In the genomic region with DNA sequence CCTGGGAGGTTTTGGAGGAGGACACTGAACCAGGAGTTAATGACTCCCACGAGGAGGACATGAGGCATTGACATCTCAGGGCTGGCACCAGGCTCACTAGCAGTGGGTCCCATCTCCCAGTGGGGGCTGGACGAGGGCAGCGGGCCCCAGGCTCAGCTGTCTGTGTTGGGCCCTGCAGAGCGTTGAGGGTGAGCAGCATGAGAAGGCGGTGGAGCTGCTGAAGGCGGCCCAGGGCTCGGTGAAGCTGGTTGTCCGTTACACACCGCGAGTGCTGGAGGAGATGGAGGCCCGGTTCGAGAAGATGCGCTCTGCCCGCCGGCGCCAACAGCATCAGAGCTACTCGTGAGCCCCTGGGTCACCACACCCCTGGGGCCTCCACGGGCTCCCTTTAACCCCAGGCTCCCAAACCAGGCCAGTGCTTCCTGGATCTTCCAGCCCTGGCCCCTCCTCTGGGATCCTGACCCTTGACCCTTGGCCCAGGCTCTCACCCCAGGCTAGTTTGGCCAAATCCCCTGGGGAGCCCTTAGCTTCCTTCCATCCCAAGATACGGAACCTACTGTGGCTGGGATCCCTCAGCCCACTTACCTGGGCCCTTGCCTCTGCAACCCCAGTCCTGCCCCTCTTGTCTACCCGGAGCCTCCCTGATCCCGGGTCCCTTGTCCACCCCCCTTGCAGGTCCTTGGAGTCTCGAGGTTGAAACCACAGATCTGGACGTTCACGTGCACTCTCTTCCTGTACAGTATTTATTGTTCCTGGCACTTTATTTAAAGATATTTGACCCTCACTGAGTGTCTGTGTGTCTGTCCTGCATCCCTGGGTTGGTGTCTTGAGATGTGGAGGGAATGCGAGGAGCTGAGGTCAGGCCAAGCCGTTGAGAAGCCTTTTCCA, we compare ENCODE assay signal across 2 cellular contexts.
TF ChIP-seq lines count a peak whose summit lies in the region.

No MANE protein-coding gene starts in this region.

TF ChIP-seq in SK-N-SH, 30 proteins besides CTCF, POLR2A, EP300 and RAD21 (continued from another document):
- TF ChIP-seq, protein P1, sequence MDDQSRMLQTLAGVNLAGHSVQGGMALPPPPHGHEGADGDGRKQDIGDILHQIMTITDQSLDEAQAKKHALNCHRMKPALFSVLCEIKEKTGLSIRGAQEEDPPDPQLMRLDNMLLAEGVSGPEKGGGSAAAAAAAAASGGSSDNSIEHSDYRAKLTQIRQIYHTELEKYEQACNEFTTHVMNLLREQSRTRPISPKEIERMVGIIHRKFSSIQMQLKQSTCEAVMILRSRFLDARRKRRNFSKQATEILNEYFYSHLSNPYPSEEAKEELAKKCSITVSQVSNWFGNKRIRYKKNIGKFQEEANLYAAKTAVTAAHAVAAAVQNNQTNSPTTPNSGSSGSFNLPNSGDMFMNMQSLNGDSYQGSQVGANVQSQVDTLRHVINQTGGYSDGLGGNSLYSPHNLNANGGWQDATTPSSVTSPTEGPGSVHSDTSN (IDR thresholded peaks at IDR 0.05) = no peak
- TF ChIP-seq, protein P2, sequence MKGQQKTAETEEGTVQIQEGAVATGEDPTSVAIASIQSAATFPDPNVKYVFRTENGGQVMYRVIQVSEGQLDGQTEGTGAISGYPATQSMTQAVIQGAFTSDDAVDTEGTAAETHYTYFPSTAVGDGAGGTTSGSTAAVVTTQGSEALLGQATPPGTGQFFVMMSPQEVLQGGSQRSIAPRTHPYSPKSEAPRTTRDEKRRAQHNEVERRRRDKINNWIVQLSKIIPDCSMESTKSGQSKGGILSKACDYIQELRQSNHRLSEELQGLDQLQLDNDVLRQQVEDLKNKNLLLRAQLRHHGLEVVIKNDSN (IDR thresholded peaks at IDR 0.05; ENCODE audit: borderline replicate concordance, low read depth) = no peak
- TF ChIP-seq, protein P3, sequence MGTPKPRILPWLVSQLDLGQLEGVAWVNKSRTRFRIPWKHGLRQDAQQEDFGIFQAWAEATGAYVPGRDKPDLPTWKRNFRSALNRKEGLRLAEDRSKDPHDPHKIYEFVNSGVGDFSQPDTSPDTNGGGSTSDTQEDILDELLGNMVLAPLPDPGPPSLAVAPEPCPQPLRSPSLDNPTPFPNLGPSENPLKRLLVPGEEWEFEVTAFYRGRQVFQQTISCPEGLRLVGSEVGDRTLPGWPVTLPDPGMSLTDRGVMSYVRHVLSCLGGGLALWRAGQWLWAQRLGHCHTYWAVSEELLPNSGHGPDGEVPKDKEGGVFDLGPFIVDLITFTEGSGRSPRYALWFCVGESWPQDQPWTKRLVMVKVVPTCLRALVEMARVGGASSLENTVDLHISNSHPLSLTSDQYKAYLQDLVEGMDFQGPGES (IDR thresholded peaks at IDR 0.05; ENCODE audit: low read depth, low read length) = no peak
- TF ChIP-seq ELF1 (IDR thresholded peaks at IDR 0.05) (no peak), EZH2phosphoT487 (IDR thresholded peaks at IDR 0.05; ENCODE audit: borderline replicate concordance, low read depth) (no peak)

TF ChIP-seq in SK-N-SH treated with all-trans-retinoic acid at 6 μM for 48 hours, 23 proteins besides CTCF, POLR2A, EP300 and RAD21 (continued from another document):
- TF ChIP-seq, protein P4, sequence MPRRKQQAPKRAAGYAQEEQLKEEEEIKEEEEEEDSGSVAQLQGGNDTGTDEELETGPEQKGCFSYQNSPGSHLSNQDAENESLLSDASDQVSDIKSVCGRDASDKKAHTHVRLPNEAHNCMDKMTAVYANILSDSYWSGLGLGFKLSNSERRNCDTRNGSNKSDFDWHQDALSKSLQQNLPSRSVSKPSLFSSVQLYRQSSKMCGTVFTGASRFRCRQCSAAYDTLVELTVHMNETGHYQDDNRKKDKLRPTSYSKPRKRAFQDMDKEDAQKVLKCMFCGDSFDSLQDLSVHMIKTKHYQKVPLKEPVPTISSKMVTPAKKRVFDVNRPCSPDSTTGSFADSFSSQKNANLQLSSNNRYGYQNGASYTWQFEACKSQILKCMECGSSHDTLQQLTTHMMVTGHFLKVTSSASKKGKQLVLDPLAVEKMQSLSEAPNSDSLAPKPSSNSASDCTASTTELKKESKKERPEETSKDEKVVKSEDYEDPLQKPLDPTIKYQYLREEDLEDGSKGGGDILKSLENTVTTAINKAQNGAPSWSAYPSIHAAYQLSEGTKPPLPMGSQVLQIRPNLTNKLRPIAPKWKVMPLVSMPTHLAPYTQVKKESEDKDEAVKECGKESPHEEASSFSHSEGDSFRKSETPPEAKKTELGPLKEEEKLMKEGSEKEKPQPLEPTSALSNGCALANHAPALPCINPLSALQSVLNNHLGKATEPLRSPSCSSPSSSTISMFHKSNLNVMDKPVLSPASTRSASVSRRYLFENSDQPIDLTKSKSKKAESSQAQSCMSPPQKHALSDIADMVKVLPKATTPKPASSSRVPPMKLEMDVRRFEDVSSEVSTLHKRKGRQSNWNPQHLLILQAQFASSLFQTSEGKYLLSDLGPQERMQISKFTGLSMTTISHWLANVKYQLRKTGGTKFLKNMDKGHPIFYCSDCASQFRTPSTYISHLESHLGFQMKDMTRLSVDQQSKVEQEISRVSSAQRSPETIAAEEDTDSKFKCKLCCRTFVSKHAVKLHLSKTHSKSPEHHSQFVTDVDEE (CRISPR knock-in tag; IDR thresholded peaks at IDR 0.05) = no peak
- TF ChIP-seq, protein P5, sequence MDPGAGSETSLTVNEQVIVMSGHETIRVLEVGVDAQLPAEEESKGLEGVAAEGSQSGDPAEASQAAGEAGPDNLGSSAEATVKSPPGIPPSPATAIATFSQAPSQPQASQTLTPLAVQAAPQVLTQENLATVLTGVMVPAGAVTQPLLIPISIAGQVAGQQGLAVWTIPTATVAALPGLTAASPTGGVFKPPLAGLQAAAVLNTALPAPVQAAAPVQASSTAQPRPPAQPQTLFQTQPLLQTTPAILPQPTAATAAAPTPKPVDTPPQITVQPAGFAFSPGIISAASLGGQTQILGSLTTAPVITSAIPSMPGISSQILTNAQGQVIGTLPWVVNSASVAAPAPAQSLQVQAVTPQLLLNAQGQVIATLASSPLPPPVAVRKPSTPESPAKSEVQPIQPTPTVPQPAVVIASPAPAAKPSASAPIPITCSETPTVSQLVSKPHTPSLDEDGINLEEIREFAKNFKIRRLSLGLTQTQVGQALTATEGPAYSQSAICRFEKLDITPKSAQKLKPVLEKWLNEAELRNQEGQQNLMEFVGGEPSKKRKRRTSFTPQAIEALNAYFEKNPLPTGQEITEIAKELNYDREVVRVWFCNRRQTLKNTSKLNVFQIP (CRISPR knock-in tag; IDR thresholded peaks at IDR 0.05; ENCODE audit: borderline replicate concordance, low read depth) = no peak
- TF ChIP-seq RARB (CRISPR knock-in tag; IDR thresholded peaks at IDR 0.05) = no peak
- TF ChIP-seq PPARA (CRISPR knock-in tag; IDR thresholded peaks at IDR 0.05; ENCODE audit: borderline replicate concordance) = no peak
- TF ChIP-seq, protein P6, sequence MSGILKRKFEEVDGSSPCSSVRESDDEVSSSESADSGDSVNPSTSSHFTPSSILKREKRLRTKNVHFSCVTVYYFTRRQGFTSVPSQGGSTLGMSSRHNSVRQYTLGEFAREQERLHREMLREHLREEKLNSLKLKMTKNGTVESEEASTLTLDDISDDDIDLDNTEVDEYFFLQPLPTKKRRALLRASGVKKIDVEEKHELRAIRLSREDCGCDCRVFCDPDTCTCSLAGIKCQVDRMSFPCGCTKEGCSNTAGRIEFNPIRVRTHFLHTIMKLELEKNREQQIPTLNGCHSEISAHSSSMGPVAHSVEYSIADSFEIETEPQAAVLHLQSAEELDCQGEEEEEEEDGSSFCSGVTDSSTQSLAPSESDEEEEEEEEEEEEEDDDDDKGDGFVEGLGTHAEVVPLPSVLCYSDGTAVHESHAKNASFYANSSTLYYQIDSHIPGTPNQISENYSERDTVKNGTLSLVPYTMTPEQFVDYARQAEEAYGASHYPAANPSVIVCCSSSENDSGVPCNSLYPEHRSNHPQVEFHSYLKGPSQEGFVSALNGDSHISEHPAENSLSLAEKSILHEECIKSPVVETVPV (CRISPR knock-in tag; IDR thresholded peaks at IDR 0.05) = no peak
- TF ChIP-seq, protein P7, sequence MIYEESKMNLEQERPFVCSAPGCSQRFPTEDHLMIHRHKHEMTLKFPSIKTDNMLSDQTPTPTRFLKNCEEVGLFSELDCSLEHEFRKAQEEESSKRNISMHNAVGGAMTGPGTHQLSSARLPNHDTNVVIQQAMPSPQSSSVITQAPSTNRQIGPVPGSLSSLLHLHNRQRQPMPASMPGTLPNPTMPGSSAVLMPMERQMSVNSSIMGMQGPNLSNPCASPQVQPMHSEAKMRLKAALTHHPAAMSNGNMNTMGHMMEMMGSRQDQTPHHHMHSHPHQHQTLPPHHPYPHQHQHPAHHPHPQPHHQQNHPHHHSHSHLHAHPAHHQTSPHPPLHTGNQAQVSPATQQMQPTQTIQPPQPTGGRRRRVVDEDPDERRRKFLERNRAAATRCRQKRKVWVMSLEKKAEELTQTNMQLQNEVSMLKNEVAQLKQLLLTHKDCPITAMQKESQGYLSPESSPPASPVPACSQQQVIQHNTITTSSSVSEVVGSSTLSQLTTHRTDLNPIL (CRISPR knock-in tag; IDR thresholded peaks at IDR 0.05; ENCODE audit: low read depth) = no peak
- TF ChIP-seq, protein P8, sequence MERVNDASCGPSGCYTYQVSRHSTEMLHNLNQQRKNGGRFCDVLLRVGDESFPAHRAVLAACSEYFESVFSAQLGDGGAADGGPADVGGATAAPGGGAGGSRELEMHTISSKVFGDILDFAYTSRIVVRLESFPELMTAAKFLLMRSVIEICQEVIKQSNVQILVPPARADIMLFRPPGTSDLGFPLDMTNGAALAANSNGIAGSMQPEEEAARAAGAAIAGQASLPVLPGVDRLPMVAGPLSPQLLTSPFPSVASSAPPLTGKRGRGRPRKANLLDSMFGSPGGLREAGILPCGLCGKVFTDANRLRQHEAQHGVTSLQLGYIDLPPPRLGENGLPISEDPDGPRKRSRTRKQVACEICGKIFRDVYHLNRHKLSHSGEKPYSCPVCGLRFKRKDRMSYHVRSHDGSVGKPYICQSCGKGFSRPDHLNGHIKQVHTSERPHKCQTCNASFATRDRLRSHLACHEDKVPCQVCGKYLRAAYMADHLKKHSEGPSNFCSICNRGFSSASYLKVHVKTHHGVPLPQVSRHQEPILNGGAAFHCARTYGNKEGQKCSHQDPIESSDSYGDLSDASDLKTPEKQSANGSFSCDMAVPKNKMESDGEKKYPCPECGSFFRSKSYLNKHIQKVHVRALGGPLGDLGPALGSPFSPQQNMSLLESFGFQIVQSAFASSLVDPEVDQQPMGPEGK (CRISPR knock-in tag; IDR thresholded peaks at IDR 0.05; ENCODE audit: borderline replicate concordance) = no peak
- no peak for TF ChIP-seq ZC3H10 (CRISPR knock-in tag; IDR thresholded peaks at IDR 0.05)
TF ChIP-seq in SK-N-SH treated with all-trans-retinoic acid at 6 μM for 48 hours: peak in this region for 0.
